Comparison of ENCODE assay signal across 29 cellular contexts in genomic region chr1:74223453-74223852, GRCh38. TPM values are rescaled to one million over a fixed set of nuclear protein-coding genes. Genes with fewer than 3 reads are reported as not detected.
"Had no signal": no experiment of that assay in that cellular context is flagged by ENCODE, and none has a peak within 500 bp of the region (broad histone marks: within the 10 kb centered on the region; RNA-seq: fewer than 3 reads in every experiment).

No MANE protein-coding gene starts in this region.

- H3K4me3 ChIP-seq: stomach, suprapubic skin, testis, thoracic aorta, thyroid gland, tibial artery, tibial nerve, transverse colon, upper lobe of left lung, upper lobe of right lung, uterus, vagina had no signal

- H3K4me1 Mint-ChIP-seq: stimulated activated effector memory CD8-positive, alpha-beta T cell treated with anti-CD3 and anti-CD28 coated beads, Interleukin-12 subunit alpha, Interleukin-12 subunit beta, amount 100 ng/mL, for 72 hours; stimulated activated memory B cell treated with anti-CD40 and anti-IgM and Interleukin-4, amounts not matched to agents 10 μg/mL and 1 μg/mL and 100 μg/mL, for 72 hours; stimulated activated naive B cell treated with anti-CD40 and anti-IgM and Interleukin-4, amounts not matched to agents 10 μg/mL and 1 μg/mL and 100 μg/mL, for 72 hours; stimulated activated naive CD8-positive, alpha-beta T cell treated with anti-CD3 and anti-CD28 coated beads, Interleukin-15, amount 100 ng/mL, for 72 hours had no signal

- H3K9me3 ChIP-seq: testis, thyroid gland, uterus had no signal

- FAIRE-seq: urothelium cell line had no signal

- H3K27ac Mint-ChIP-seq: stimulated activated effector memory CD8-positive, alpha-beta T cell treated with anti-CD3 and anti-CD28 coated beads, Interleukin-12 subunit alpha, Interleukin-12 subunit beta, amount 100 ng/mL, for 72 hours; stimulated activated memory B cell treated with anti-CD40 and anti-IgM and Interleukin-4, amounts not matched to agents 10 μg/mL and 1 μg/mL and 100 μg/mL, for 72 hours; stimulated activated naive B cell treated with anti-CD40 and anti-IgM and Interleukin-4, amounts not matched to agents 10 μg/mL and 1 μg/mL and 100 μg/mL, for 72 hours; stimulated activated naive CD8-positive, alpha-beta T cell treated with anti-CD3 and anti-CD28 coated beads, Interleukin-15, amount 100 ng/mL, for 72 hours; stimulated activated naive CD8-positive, alpha-beta T cell treated with anti-CD3 and anti-CD28 coated beads, Interleukin-15, Interleukin-2, amounts not matched to agents 100 ng/mL and 50 ng/mL, for 24 hours; type B pancreatic cell had no signal

- H3K4me1 ChIP-seq: stomach, suprapubic skin, testis, thyroid gland, tibial artery, tibial nerve, upper lobe of left lung, upper lobe of right lung, uterus, vagina had no signal

- H3K4me3 Mint-ChIP-seq: stimulated activated effector memory CD8-positive, alpha-beta T cell treated with anti-CD3 and anti-CD28 coated beads, Interleukin-12 subunit alpha, Interleukin-12 subunit beta, amount 100 ng/mL, for 72 hours; stimulated activated memory B cell treated with anti-CD40 and anti-IgM and Interleukin-4, amounts not matched to agents 10 μg/mL and 1 μg/mL and 100 μg/mL, for 72 hours; stimulated activated naive B cell treated with anti-CD40 and anti-IgM and Interleukin-4, amounts not matched to agents 10 μg/mL and 1 μg/mL and 100 μg/mL, for 72 hours; stimulated activated naive CD8-positive, alpha-beta T cell treated with anti-CD3 and anti-CD28 coated beads, Interleukin-15, amount 100 ng/mL, for 72 hours; stimulated activated naive CD8-positive, alpha-beta T cell treated with anti-CD3 and anti-CD28 coated beads, Interleukin-15, Interleukin-2, amounts not matched to agents 100 ng/mL and 50 ng/mL, for 24 hours; type B pancreatic cell had no signal

- ATAC-seq: stimulated activated effector memory CD8-positive, alpha-beta T cell treated with anti-CD3 and anti-CD28 coated beads, Interleukin-12 subunit alpha, Interleukin-12 subunit beta, amount 100 ng/mL, for 72 hours; stimulated activated memory B cell treated with anti-CD40 and anti-IgM and Interleukin-4, amounts not matched to agents 10 μg/mL and 1 μg/mL and 100 μg/mL, for 72 hours; stimulated activated naive B cell treated with anti-CD40 and anti-IgM and Interleukin-4, amounts not matched to agents 10 μg/mL and 1 μg/mL and 100 μg/mL, for 72 hours; stimulated activated naive CD8-positive, alpha-beta T cell treated with anti-CD3 and anti-CD28 coated beads, Interleukin-15, amount 100 ng/mL, for 72 hours; stimulated activated naive CD8-positive, alpha-beta T cell treated with anti-CD3 and anti-CD28 coated beads, Interleukin-15, Interleukin-2, amounts not matched to agents 100 U/mL and 50 U/mL, for 24 hours; upper lobe of right lung had no signal

- DNase-seq: stimulated activated CD4-positive, alpha-beta T cell treated with anti-CD3 and anti-CD28 coated beads, Interleukin-2, amount 100 ng/mL, for 48 hours; stimulated activated CD4-positive, alpha-beta T cell treated with anti-CD3 and anti-CD28 coated beads, Interleukin-4, amount 100 ng/mL, for 1 hour; stimulated activated CD4-positive, alpha-beta T cell treated with anti-CD3 and anti-CD28 coated beads, Interleukin-4, amount 100 ng/mL, for 24 hours; stimulated activated CD4-positive, alpha-beta T cell treated with anti-CD3 and anti-CD28 coated beads, Interleukin-4, amount 100 ng/mL, for 4 hours; stimulated activated CD8-positive, alpha-beta memory T cell treated with anti-CD3 and anti-CD28 coated beads, Interleukin-4, amount 100 ng/mL, for 48 hours; stimulated activated naive B cell treated with anti-CD40 and anti-IgM and Interleukin-4, amounts not matched to agents 10 μg/mL and 1 μg/mL and 100 μg/mL, for 72 hours; stimulated activated naive CD4-positive, alpha-beta T cell; stimulated activated naive CD4-positive, alpha-beta T cell treated with Interleukin-2 at 50 U/mL for 16 hours; stimulated activated naive CD8-positive, alpha-beta T cell treated with anti-CD3 and anti-CD28 coated beads, Interleukin-15, amount 100 ng/mL, for 72 hours; stimulated activated naive CD8-positive, alpha-beta T cell treated with anti-CD3 and anti-CD28 coated beads, Interleukin-15, Interleukin-2, amounts not matched to agents 100 U/mL and 50 U/mL, for 24 hours; stomach; substantia nigra; testis; thyroid gland; transverse colon; trophoblast cell; upper lobe of left lung; upper lobe of right lung; uterus had no signal

- H3K36me3 ChIP-seq: stomach, suprapubic skin, thoracic aorta, thyroid gland, transverse colon, upper lobe of left lung, upper lobe of right lung, uterus, vagina had no signal

- H3K27me3 ChIP-seq: stomach, suprapubic skin, testis, thyroid gland, tibial artery, tibial nerve, transverse colon, upper lobe of left lung, upper lobe of right lung, uterus, vagina had no signal

- H3K36me3 Mint-ChIP-seq: stimulated activated effector memory CD8-positive, alpha-beta T cell treated with anti-CD3 and anti-CD28 coated beads, Interleukin-12 subunit alpha, Interleukin-12 subunit beta, amount 100 ng/mL, for 72 hours; type B pancreatic cell had no signal

- H3K9me3 Mint-ChIP-seq: type B pancreatic cell had no signal

- H3K27me3 Mint-ChIP-seq: stimulated activated memory B cell treated with anti-CD40 and anti-IgM and Interleukin-4, amounts not matched to agents 10 μg/mL and 1 μg/mL and 100 μg/mL, for 72 hours; stimulated activated naive B cell treated with anti-CD40 and anti-IgM and Interleukin-4, amounts not matched to agents 10 μg/mL and 1 μg/mL and 100 μg/mL, for 72 hours; stimulated activated naive CD8-positive, alpha-beta T cell treated with anti-CD3 and anti-CD28 coated beads, Interleukin-15, amount 100 ng/mL, for 72 hours; stimulated activated naive CD8-positive, alpha-beta T cell treated with anti-CD3 and anti-CD28 coated beads, Interleukin-15, Interleukin-2, amounts not matched to agents 100 ng/mL and 50 ng/mL, for 24 hours; type B pancreatic cell had no signal

- H3K27ac ChIP-seq: stomach, suprapubic skin, testis, thoracic aorta, thyroid gland, tibial artery, tibial nerve, transverse colon, upper lobe of left lung, upper lobe of right lung, uterus, vagina had no signal

RNA-seq across cellular contexts. Expression of gene TNNI3K, which starts 11.7 kb away (rescaled TPM):
- total RNA-seq: vagina had no signal

RNA-seq across cellular contexts. Expression of gene LRRIQ3, which starts 25.5 kb away (rescaled TPM):
- total RNA-seq: vagina had no signal
